In the genomic region with DNA sequence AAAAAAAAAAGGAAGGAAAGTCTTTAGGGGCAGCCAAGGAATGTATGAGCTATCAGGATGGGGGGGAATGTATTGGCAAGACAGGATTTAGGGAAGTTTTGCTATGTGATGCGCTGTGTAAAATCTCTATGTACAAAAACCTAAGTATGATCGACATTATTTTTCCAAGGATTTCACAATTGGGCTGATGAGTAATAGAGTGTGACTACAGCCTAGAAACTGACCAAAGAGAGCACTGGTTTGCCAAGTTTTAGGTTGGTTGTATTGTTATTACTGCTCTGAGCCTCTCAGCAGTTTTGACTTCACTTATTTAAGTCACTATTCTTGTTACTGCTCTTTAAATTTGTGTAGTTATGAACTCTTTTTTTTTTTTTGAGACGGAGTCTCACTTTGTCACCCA, we compare ENCODE assay signal across 22 cellular contexts.
DNase-seq lines count a peak whose midpoint lies in the region; ATAC-seq, FAIRE-seq and TF ChIP-seq lines count a peak whose summit lies in the region.
"Had no signal": no experiment of that assay in that cellular context is flagged by ENCODE, and none has a peak within 500 bp of the region (broad histone marks: within the 10 kb centered on the region; RNA-seq: fewer than 3 reads in every experiment).

No MANE protein-coding gene starts in this region.

- H3K9me1 ChIP-seq in endothelial cell of umbilical vein (replicated peaks; ENCODE audit: control insufficient read depth, extremely low read depth, insufficient read depth, low read length) = no peaks in the 10 kb centered on the region

- DNase-seq in Caki2 (ENCODE audit: low read depth) (peak; percentile 22), PC-3 (peak; percentile 79), endothelial cell of umbilical vein (ENCODE audit: low read depth, low spot score) (no peak), lung microvascular endothelial cell (ENCODE audit: low read depth in 2 of 2) (peak; percentile 7 to 40), HUDEP-2 (lab: John Stamatoyannopoulos, UW; ENCODE audit: unreplicated experiment in 76 of 76) (no peak), DMS153 treated with DMSO at 0.1 percent for 48 hours (lab: John Stamatoyannopoulos, UW; ENCODE audit: unreplicated experiment) (no peak), NCI-H774 (lab: John Stamatoyannopoulos, UW) (no peak), HK-2 (ENCODE audit: unreplicated experiment) (no peak)
- DNase-seq: activated CD8-positive, alpha-beta memory T cell treated with anti-CD3 and anti-CD28 coated beads, Interleukin-2, amount 50 U/mL, for 48 hours; activated naive CD8-positive, alpha-beta T cell treated with anti-CD3 and anti-CD28 coated beads for 36 hours; DND-41; gastrocnemius medialis; mucosa of descending colon; NCI-H1436 treated with DMSO at 0.1 percent for 48 hours; NCI-H510A; OCI-M1; posterior cingulate gyrus; T-cell; testis had no signal

- intact Hi-C loops in PC-3 (cut with micrococcal nuclease) (no loop called here), endothelial cell of umbilical vein (cut with micrococcal nuclease) (no loop called here)

- H3K4me3 ChIP-seq in PC-3 (ENCODE audit: low read length) (no peak overlapping the region), endothelial cell of umbilical vein (replicated peaks in 1 of 3; ENCODE audit: insufficient read depth in 1 of 3, low read depth in 1 of 3, low read length in 3 of 3) (no peak overlapping the region)
- H3K4me3 ChIP-seq: coronary artery, gastrocnemius medialis, mucosa of descending colon, testis had no signal

- H3K27me3 ChIP-seq in PC-3 (ENCODE audit: low read length) (no peaks in the 10 kb centered on the region), endothelial cell of umbilical vein (ENCODE audit: control insufficient read depth in 2 of 2, insufficient read depth in 2 of 2, low read length in 2 of 2) (no peaks in the 10 kb centered on the region)
- H3K27me3 ChIP-seq: gastrocnemius medialis, testis had no signal

- H4K20me1 ChIP-seq in PC-3 (ENCODE audit: low read length) (no peaks in the 10 kb centered on the region), endothelial cell of umbilical vein (replicated peaks; ENCODE audit: control insufficient read depth, extremely low read depth, insufficient read depth, low read length) (no peaks in the 10 kb centered on the region)

- TF ChIP-seq CTCF in PC-3 (conservative IDR thresholded peaks at IDR 0.05; ENCODE audit: low read depth, low read length) (no peak), endothelial cell of umbilical vein (IDR thresholded peaks at IDR 0.05; ENCODE audit: extremely low read depth in 1 of 2, insufficient read depth in 1 of 2, low read depth in 1 of 2, low read length in 2 of 2) (no peak)

- H3K4me1 ChIP-seq in PC-3 (ENCODE audit: insufficient read depth, low read length) = peaks cover 18% of the 10 kb centered on the region
- peaks cover 7% of the 10 kb centered on the region for H3K4me1 ChIP-seq in endothelial cell of umbilical vein (ENCODE audit: control insufficient read depth, extremely low read depth, insufficient read depth, low read length)
- H3K4me1 ChIP-seq: gastrocnemius medialis, testis had no signal

- in situ Hi-C loops in Caki2 (cut with HindIII; ENCODE audit: low pct_unique_long_range_greater_than_20kb, low sequenced_read_pairs) = no loop called here

- dilution Hi-C loops in endothelial cell of umbilical vein (cut with MboI; ENCODE audit: extremely low pct_ligation_motif_present, low sequenced_read_pairs) = no loop called here

- no peak; the same call in 1 of the 2 replicates for ATAC-seq in PC-3
- ATAC-seq: activated CD4-positive, CD25-positive, alpha-beta regulatory T cell treated with anti-CD3 and anti-CD28 coated beads, Interleukin-2, amount 50 U/mL, for 24 hours; gastrocnemius medialis; mucosa of descending colon; T-cell had no signal

- H3F3A ChIP-seq in PC-3 (ENCODE audit: low read length, unreplicated experiment) = no peaks in the 10 kb centered on the region

- TF ChIP-seq POLR2A in endothelial cell of umbilical vein (IDR thresholded peaks at IDR 0.05; ENCODE audit: low read depth, low read length) = no peak

- H3K9me2 ChIP-seq in PC-3 (replicated peaks; ENCODE audit: low read length) = no peaks in the 10 kb centered on the region

- H3K27ac ChIP-seq in PC-3 (ENCODE audit: low read length) (no peak overlapping the region), endothelial cell of umbilical vein (ENCODE audit: insufficient read depth, low read depth, low read length) (no peak overlapping the region)
- H3K27ac ChIP-seq: coronary artery, gastrocnemius medialis, testis had no signal

- H2AFZ ChIP-seq in PC-3 (ENCODE audit: low read length) (no peak overlapping the region), endothelial cell of umbilical vein (ENCODE audit: low read depth, low read length) (no peak overlapping the region)

- H3K4me2 ChIP-seq in PC-3 (ENCODE audit: low read length) (no peak overlapping the region), endothelial cell of umbilical vein (ENCODE audit: insufficient read depth, low read length) (no peak overlapping the region)

- peak; percentile 58 for FAIRE-seq in endothelial cell of umbilical vein (lab: Jason Lieb, UNC)
- FAIRE-seq: GM12891 had no signal

- BruUV-seq in PC-3 (replicated peaks; lab: Mats Ljungman, UMichigan) (no TSS peak), endothelial cell of umbilical vein (replicated peaks; lab: Mats Ljungman, UMichigan) (no TSS peak)

- H3K9ac ChIP-seq in PC-3 (ENCODE audit: low read length) (no peak overlapping the region), endothelial cell of umbilical vein (replicated peaks; ENCODE audit: extremely low read depth, insufficient read depth, low read length) (no peak overlapping the region)

- H3K79me2 ChIP-seq in PC-3 (ENCODE audit: low read length) (no peaks in the 10 kb centered on the region), endothelial cell of umbilical vein (ENCODE audit: control insufficient read depth, insufficient read depth, low read length) (peaks cover 15% of the 10 kb centered on the region)

- POLR2A ChIA-PET in PC-3 (lab: Charles Lee; ENCODE audit: unreplicated experiment) (no interaction called here), endothelial cell of umbilical vein (lab: Charles Lee) (no interaction called here)

- CTCF ChIA-PET in PC-3 (lab: Charles Lee) (no interaction called here), endothelial cell of umbilical vein (lab: Charles Lee) (interaction anchor here (1.7 kb wide), 1 partner anchor 21 kb away, joined by 5 read pairs; no protein-coding TSS in a partner anchor)

- H3K36me3 ChIP-seq in PC-3 (ENCODE audit: low read depth, low read length) (no peaks in the 10 kb centered on the region), endothelial cell of umbilical vein (ENCODE audit: control insufficient read depth in 2 of 2, extremely low read depth in 1 of 2, insufficient read depth in 2 of 2, low read length in 2 of 2) (no peaks in the 10 kb centered on the region)
- H3K36me3 ChIP-seq: gastrocnemius medialis had no signal

- H3K9me3 ChIP-seq in PC-3 (ENCODE audit: low read length) = no peaks in the 10 kb centered on the region
- H3K9me3 ChIP-seq in endothelial cell of umbilical vein (replicated peaks; ENCODE audit: control insufficient read depth, insufficient read depth, low read length) = no peaks in the 10 kb centered on the region
- H3K9me3 ChIP-seq: gastrocnemius medialis, mucosa of descending colon, testis had no signal

TF ChIP-seq in endothelial cell of umbilical vein, 7 proteins besides CTCF, POLR2A, EP300 and RAD21:
- TF ChIP-seq MYC (IDR thresholded peaks at IDR 0.05; ENCODE audit: low read depth, low read length) = no peak
- no peak for TF ChIP-seq POLR2AphosphoS5 (IDR thresholded peaks at IDR 0.05; ENCODE audit: insufficient read depth, low read depth, low read length)
- TF ChIP-seq GATA2 (IDR thresholded peaks at IDR 0.05; ENCODE audit: insufficient read depth, insufficient read length, low read depth, low read length) = no peak
- no peak for TF ChIP-seq FOS (IDR thresholded peaks at IDR 0.05; ENCODE audit: borderline replicate concordance, insufficient read depth, low read length)
- TF ChIP-seq JUN (IDR thresholded peaks at IDR 0.05; ENCODE audit: borderline replicate concordance, insufficient read depth, insufficient read length, low read depth) = no peak
- TF ChIP-seq, protein P1, sequence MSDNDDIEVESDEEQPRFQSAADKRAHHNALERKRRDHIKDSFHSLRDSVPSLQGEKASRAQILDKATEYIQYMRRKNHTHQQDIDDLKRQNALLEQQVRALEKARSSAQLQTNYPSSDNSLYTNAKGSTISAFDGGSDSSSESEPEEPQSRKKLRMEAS (IDR thresholded peaks at IDR 0.05; ENCODE audit: insufficient read depth, insufficient read length) = no peak
- no peak for TF ChIP-seq EZH2 (IDR thresholded peaks at IDR 0.05; ENCODE audit: borderline replicate concordance, low read depth, low read length, severe bottlenecking)

Comparison
In these comparisons a context has a peak if more than half of its experiments do, and no peak if none do; other contexts are left out.
1. DNase-seq: peak in Caki2 (single experiment), PC-3 (single experiment) and lung microvascular endothelial cell (2 of 2); none in endothelial cell of umbilical vein (single experiment), HUDEP-2 (0 of 76), DMS153 treated with DMSO at 0.1 percent for 48 hours (single experiment), NCI-H774 (single experiment) and HK-2 (single experiment).